ENCODE assay signal across 15 cellular contexts in genomic region chr11:86587559-86588193, GRCh38.
"Had no signal": no experiment of that assay in that cellular context is flagged by ENCODE, and none has a peak within 500 bp of the region (broad histone marks: within the 10 kb centered on the region; RNA-seq: fewer than 3 reads in every experiment).

No MANE protein-coding gene starts in this region.

- H3K9me3 ChIP-seq: gastroesophageal sphincter, transverse colon had no signal

- H2AFZ ChIP-seq: hepatocyte had no signal

- H3K27me3 Mint-ChIP-seq: activated naive CD8-positive, alpha-beta T cell treated with anti-CD3 and anti-CD28 coated beads for 36 hours; T-helper 17 cell had no signal

- FAIRE-seq: kidney, small intestine had no signal

- H3K4me3 ChIP-seq: dorsolateral prefrontal cortex, gastroesophageal sphincter, hepatocyte, transverse colon had no signal

- DNase-seq: activated CD4-positive, alpha-beta T cell treated with anti-CD3 and anti-CD28 coated beads for 48 hours; activated CD8-positive, alpha-beta memory T cell treated with anti-CD3 and anti-CD28 coated beads for 24 hours; activated effector memory CD4-positive, alpha-beta T cell treated with Interleukin-2 at 50 U/mL for 16 hours; activated naive CD8-positive, alpha-beta T cell treated with anti-CD3 and anti-CD28 coated beads for 36 hours; brain microvascular endothelial cell; cerebellar nuclear complex; dorsolateral prefrontal cortex; kidney; midbrain; small intestine; T-helper 17 cell; transverse colon had no signal

- H3K27me3 ChIP-seq: brain microvascular endothelial cell, dorsolateral prefrontal cortex, gastroesophageal sphincter, hepatocyte, transverse colon had no signal

- H3K36me3 ChIP-seq: brain microvascular endothelial cell, gastroesophageal sphincter, transverse colon had no signal

- ATAC-seq: gastroesophageal sphincter, T-helper 17 cell had no signal

- H3K4me1 Mint-ChIP-seq: T-helper 17 cell had no signal

- H3K36me3 Mint-ChIP-seq: WTC11 had no signal

- H3K9me3 Mint-ChIP-seq: WTC11 had no signal

- H3K4me2 ChIP-seq: hepatocyte had no signal

- H3K79me2 ChIP-seq: hepatocyte had no signal

- H3K27ac Mint-ChIP-seq: activated naive CD8-positive, alpha-beta T cell treated with anti-CD3 and anti-CD28 coated beads for 36 hours; T-helper 17 cell; WTC11 had no signal

- H3K27ac ChIP-seq: brain microvascular endothelial cell, hepatocyte had no signal

- H3K4me3 Mint-ChIP-seq: activated naive CD8-positive, alpha-beta T cell treated with anti-CD3 and anti-CD28 coated beads for 36 hours; T-helper 17 cell; WTC11 had no signal
